In genomic region chr18:75045249-75045648, GRCh38 we compare ENCODE assay signal across 23 cellular contexts.
DNase-seq lines count a peak whose midpoint lies in the region; ATAC-seq, FAIRE-seq and TF ChIP-seq lines count a peak whose summit lies in the region.
"Had no signal": no experiment of that assay in that cellular context is flagged by ENCODE, and none has a peak within 500 bp of the region (broad histone marks: within the 10 kb centered on the region; RNA-seq: fewer than 3 reads in every experiment).

No MANE protein-coding gene starts in this region.

- H3K4me1 ChIP-seq in left lung, result no peaks in the 10 kb centered on the region
- H3K4me1 ChIP-seq in small intestine (ENCODE audit: control insufficient read depth in 2 of 2, insufficient read depth in 1 of 2, low read depth in 1 of 2, low read length in 1 of 2), result no peaks in the 10 kb centered on the region
- H3K4me1 ChIP-seq: BLaER1, Caco-2 had no signal

- H3K4me3 Mint-ChIP-seq in brain, result no peak overlapping the region
- H3K4me3 Mint-ChIP-seq: B cell; CD4-positive, CD25-positive, alpha-beta regulatory T cell; CD8-positive, alpha-beta T cell had no signal

- no peaks in the 10 kb centered on the region for H3K9me3 ChIP-seq in left lung
- no peaks in the 10 kb centered on the region for H3K9me3 ChIP-seq in small intestine (ENCODE audit: control insufficient read depth, low read depth)
- H3K9me3 ChIP-seq: Caco-2 had no signal

- peaks cover 62% of the 10 kb centered on the region for H3K4me1 Mint-ChIP-seq in brain
- H3K4me1 Mint-ChIP-seq: B cell had no signal

- no peak for TF ChIP-seq CTCF in brain (conservative IDR thresholded peaks at IDR 0.05)
- no peak for TF ChIP-seq CTCF in left lung (IDR thresholded peaks at IDR 0.05)

- peaks cover 4% of the 10 kb centered on the region for H3K36me3 Mint-ChIP-seq in brain

- H3K27ac ChIP-seq in left lung (no peak overlapping the region), small intestine (ENCODE audit: low read depth in 1 of 2, low read length in 1 of 2) (no peak overlapping the region)
- H3K27ac ChIP-seq: BLaER1, C4-2B, GM23248 had no signal

- H3K36me3 ChIP-seq in left lung, result no peaks in the 10 kb centered on the region
- no peaks in the 10 kb centered on the region for H3K36me3 ChIP-seq in small intestine (ENCODE audit: control insufficient read depth in 2 of 2, insufficient read depth in 2 of 2, low read length in 2 of 2)
- H3K36me3 ChIP-seq: BLaER1 had no signal

- no peaks in the 10 kb centered on the region for H3K27me3 Mint-ChIP-seq in brain
- H3K27me3 Mint-ChIP-seq: B cell; CD4-positive, CD25-positive, alpha-beta regulatory T cell had no signal

- 82 to 92% (median 82%) methylated on average over 2 of the region's 2 CpGs for WGBS in small intestine, 3 donors

- FAIRE-seq in GM18507 (lab: Jason Lieb, UNC) (peak; percentile 18), small intestine (lab: Jason Lieb, UNC) (no peak)
- FAIRE-seq: G401.6, GM12892, GM19239, H1 had no signal

- intact Hi-C loops in left lung (cut with DNase I), result no loop called here

- peaks cover 0 to 7% (median 4%) of the 10 kb centered on the region in 5 experiments for H3K9me3 Mint-ChIP-seq in brain
- H3K9me3 Mint-ChIP-seq: CD8-positive, alpha-beta T cell had no signal

- DNase-seq in Ammon's horn (ENCODE audit: low spot score), result peak; percentile 57
- DNase-seq in GM18507 (ENCODE audit: extremely low spot score, insufficient read length, low read depth), result no peak
- no peak for DNase-seq in left lung
- DNase-seq in cerebellum (ENCODE audit: low spot score), result no peak
- no peak for DNase-seq in small intestine
- DNase-seq in NCI-H2196 (lab: John Stamatoyannopoulos, UW; ENCODE audit: unreplicated experiment), result no peak
- DNase-seq: Caco-2; CD4-positive, CD25-positive, alpha-beta regulatory T cell; CD8-positive, alpha-beta T cell; DMS153; DND-41; GM23248; H7; HCEC 1CT had no signal

- peak overlapping the region; percentile 3 to 92 (median 87) for H3K27ac Mint-ChIP-seq in brain
- H3K27ac Mint-ChIP-seq: B cell; CD4-positive, CD25-positive, alpha-beta regulatory T cell; CD8-positive, alpha-beta T cell had no signal

- no peak overlapping the region for H3K4me3 ChIP-seq in left lung
- no peak overlapping the region for H3K4me3 ChIP-seq in small intestine (ENCODE audit: low read depth in 1 of 2, low read length in 2 of 2)
- H3K4me3 ChIP-seq: BLaER1, GM23248 had no signal

- peak; percentile 78 for ATAC-seq in left lung
- no peak for ATAC-seq in HG02798 (IDR thresholded peaks at IDR 0.05; ENCODE audit: poor library complexity, unreplicated experiment)
- ATAC-seq: CD8-positive, alpha-beta T cell had no signal

- H3K27me3 ChIP-seq in left lung, result no peaks in the 10 kb centered on the region
- no peaks in the 10 kb centered on the region for H3K27me3 ChIP-seq in small intestine (ENCODE audit: control insufficient read depth in 2 of 2, insufficient read depth in 2 of 2, low read length in 2 of 2)
- H3K27me3 ChIP-seq: BLaER1 had no signal
